In the genomic region with DNA sequence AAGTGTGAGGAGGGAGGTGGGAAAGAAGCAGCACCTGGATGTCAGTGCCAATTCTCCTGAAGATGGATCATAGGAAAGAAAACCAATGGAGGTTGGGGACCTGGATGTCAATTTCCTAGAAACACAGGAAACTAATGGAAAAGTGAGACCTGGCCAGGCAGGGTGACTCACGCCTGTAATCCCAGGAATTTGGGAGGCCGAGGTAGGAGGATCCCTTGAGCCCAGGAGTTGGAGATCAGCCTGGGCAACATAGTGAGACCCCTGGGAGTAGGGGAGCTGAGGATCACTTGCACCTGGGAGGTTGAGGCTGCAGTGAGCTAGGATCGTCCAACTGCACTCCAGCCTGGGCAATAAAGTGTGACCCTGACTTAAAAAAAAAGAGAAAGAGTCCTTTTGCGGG, we compare ENCODE assay signal across 20 cellular contexts.
"Had no signal": no experiment of that assay in that cellular context is flagged by ENCODE, and none has a peak within 500 bp of the region (broad histone marks: within the 10 kb centered on the region; RNA-seq: fewer than 3 reads in every experiment).

No MANE protein-coding gene starts in this region.

- H3K9me3 Mint-ChIP-seq: immature natural killer cell had no signal

- H3K27ac ChIP-seq: coronary artery, dorsolateral prefrontal cortex, esophagus muscularis mucosa, foreskin keratinocyte, gastroesophageal sphincter, heart left ventricle, hepatocyte, left lung, lower lobe of right lung had no signal

- H3K79me2 ChIP-seq: hepatocyte had no signal

- H3K9me3 ChIP-seq: esophagus muscularis mucosa, lower lobe of right lung, mucosa of descending colon had no signal

- H3K36me3 ChIP-seq: esophagus muscularis mucosa, gastroesophageal sphincter, heart left ventricle, left lung, lower lobe of right lung had no signal

- DNase-seq: dermis blood vessel endothelial cell; dorsolateral prefrontal cortex; effector CD4-positive, alpha-beta T cell; effector memory CD4-positive, alpha-beta T cell; foreskin keratinocyte; heart left ventricle; hypothalamus; immature natural killer cell; left cardiac atrium; left lung; left ventricle myocardium superior; lower lobe of right lung; mesenchymal stem cell; mucosa of descending colon; naive B cell had no signal

- H3K4me1 ChIP-seq: esophagus muscularis mucosa, foreskin keratinocyte, gastroesophageal sphincter, heart left ventricle, left lung, lower lobe of right lung had no signal

- H3K27me3 Mint-ChIP-seq: naive B cell had no signal

- H3K4me3 Mint-ChIP-seq: immature natural killer cell, mesothelial cell of epicardium, naive B cell had no signal

- H3K4me1 Mint-ChIP-seq: immature natural killer cell, mesothelial cell of epicardium, naive B cell had no signal

- H3K36me3 Mint-ChIP-seq: immature natural killer cell, mesothelial cell of epicardium, naive B cell had no signal

- H3K27me3 ChIP-seq: dorsolateral prefrontal cortex, esophagus muscularis mucosa, foreskin keratinocyte, gastroesophageal sphincter, heart left ventricle, hepatocyte, left lung had no signal

- H2AFZ ChIP-seq: hepatocyte had no signal

- H3K4me2 ChIP-seq: hepatocyte had no signal

- ATAC-seq: foreskin keratinocyte, gastroesophageal sphincter, heart left ventricle, left cardiac atrium, left lung, left ventricle myocardium superior, lower lobe of right lung, mucosa of descending colon had no signal

- H3K27ac Mint-ChIP-seq: immature natural killer cell, mesothelial cell of epicardium, naive B cell had no signal

- H3K4me3 ChIP-seq: coronary artery, dorsolateral prefrontal cortex, esophagus muscularis mucosa, gastroesophageal sphincter, heart left ventricle, hepatocyte, left lung, lower lobe of right lung, mucosa of descending colon had no signal
